ENCODE assay signal across 1 cellular context in the genomic region with DNA sequence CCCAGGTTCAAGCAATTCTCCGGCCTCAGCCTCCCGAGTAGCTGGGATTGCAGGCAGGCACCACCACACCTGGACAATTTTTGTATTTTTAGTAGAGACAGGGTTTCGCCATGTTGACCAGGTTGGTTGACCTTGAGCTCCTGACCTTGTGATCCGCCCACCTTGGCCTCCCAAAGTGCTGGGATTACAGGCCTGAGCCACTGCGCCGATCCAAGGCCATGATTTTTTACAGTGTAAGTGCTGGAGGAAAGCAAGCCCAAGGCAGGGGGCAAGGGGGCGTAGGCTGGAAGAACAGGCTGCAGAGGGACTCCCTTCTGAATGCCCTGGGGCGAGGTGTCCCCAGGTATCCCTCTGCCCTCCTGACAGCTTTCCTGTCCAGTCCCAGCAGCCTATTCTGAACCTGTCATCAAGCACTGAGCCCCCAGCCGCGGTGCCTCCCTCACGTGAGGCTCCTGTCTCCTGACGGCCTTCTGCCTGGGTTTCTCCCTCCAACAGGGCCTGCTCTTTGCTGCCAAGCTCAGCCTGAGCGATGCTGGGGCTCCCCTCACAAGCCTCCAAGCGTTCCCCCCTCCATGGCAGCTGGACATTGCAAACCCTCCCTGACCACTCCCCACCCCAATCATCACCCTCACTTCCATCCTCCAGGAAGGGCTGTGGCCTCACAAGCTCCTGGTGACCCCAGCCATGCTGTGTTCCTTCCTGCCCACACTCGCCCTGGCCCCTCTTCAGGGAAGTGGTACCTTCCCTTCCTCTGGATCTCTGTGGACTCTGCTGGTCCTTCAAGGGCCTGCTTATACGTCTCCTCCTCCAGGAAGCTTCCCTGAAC.
TF ChIP-seq lines count a peak whose summit lies in the region.

No MANE protein-coding gene starts in this region.

TF ChIP-seq in HepG2, 621 proteins besides CTCF, POLR2A, EP300 and RAD21 (continued from another document):
- TF ChIP-seq, protein P1, sequence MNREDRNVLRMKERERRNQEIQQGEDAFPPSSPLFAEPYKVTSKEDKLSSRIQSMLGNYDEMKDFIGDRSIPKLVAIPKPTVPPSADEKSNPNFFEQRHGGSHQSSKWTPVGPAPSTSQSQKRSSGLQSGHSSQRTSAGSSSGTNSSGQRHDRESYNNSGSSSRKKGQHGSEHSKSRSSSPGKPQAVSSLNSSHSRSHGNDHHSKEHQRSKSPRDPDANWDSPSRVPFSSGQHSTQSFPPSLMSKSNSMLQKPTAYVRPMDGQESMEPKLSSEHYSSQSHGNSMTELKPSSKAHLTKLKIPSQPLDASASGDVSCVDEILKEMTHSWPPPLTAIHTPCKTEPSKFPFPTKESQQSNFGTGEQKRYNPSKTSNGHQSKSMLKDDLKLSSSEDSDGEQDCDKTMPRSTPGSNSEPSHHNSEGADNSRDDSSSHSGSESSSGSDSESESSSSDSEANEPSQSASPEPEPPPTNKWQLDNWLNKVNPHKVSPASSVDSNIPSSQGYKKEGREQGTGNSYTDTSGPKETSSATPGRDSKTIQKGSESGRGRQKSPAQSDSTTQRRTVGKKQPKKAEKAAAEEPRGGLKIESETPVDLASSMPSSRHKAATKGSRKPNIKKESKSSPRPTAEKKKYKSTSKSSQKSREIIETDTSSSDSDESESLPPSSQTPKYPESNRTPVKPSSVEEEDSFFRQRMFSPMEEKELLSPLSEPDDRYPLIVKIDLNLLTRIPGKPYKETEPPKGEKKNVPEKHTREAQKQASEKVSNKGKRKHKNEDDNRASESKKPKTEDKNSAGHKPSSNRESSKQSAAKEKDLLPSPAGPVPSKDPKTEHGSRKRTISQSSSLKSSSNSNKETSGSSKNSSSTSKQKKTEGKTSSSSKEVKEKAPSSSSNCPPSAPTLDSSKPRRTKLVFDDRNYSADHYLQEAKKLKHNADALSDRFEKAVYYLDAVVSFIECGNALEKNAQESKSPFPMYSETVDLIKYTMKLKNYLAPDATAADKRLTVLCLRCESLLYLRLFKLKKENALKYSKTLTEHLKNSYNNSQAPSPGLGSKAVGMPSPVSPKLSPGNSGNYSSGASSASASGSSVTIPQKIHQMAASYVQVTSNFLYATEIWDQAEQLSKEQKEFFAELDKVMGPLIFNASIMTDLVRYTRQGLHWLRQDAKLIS (CRISPR knock-in tag; IDR thresholded peaks at IDR 0.05) = no peak
- TF ChIP-seq ARNTL (CRISPR knock-in tag; IDR thresholded peaks at IDR 0.05) (peak; percentile 70; the same call in 1 of the 2 replicates), THYN1 (CRISPR knock-in tag; IDR thresholded peaks at IDR 0.05; ENCODE audit: borderline replicate concordance, low read depth) (no peak), NR2F2 (IDR thresholded peaks at IDR 0.05; ENCODE audit: borderline replicate concordance, low read depth) (peak; percentile 60; the same call in 1 of the 2 replicates), ZNF10 (CRISPR knock-in tag; IDR thresholded peaks at IDR 0.05; ENCODE audit: borderline replicate concordance, low read depth) (no peak), CENPX (CRISPR knock-in tag; IDR thresholded peaks at IDR 0.05) (no peak), POGZ (CRISPR knock-in tag; IDR thresholded peaks at IDR 0.05) (peak; percentile 55), SAFB2 (CRISPR knock-in tag; IDR thresholded peaks at IDR 0.05; ENCODE audit: borderline replicate concordance, low read depth) (no peak), DR1 (CRISPR knock-in tag; IDR thresholded peaks at IDR 0.05) (no peak), ZNF557 (CRISPR knock-in tag; IDR thresholded peaks at IDR 0.05) (no peak)
- TF ChIP-seq, protein P2, sequence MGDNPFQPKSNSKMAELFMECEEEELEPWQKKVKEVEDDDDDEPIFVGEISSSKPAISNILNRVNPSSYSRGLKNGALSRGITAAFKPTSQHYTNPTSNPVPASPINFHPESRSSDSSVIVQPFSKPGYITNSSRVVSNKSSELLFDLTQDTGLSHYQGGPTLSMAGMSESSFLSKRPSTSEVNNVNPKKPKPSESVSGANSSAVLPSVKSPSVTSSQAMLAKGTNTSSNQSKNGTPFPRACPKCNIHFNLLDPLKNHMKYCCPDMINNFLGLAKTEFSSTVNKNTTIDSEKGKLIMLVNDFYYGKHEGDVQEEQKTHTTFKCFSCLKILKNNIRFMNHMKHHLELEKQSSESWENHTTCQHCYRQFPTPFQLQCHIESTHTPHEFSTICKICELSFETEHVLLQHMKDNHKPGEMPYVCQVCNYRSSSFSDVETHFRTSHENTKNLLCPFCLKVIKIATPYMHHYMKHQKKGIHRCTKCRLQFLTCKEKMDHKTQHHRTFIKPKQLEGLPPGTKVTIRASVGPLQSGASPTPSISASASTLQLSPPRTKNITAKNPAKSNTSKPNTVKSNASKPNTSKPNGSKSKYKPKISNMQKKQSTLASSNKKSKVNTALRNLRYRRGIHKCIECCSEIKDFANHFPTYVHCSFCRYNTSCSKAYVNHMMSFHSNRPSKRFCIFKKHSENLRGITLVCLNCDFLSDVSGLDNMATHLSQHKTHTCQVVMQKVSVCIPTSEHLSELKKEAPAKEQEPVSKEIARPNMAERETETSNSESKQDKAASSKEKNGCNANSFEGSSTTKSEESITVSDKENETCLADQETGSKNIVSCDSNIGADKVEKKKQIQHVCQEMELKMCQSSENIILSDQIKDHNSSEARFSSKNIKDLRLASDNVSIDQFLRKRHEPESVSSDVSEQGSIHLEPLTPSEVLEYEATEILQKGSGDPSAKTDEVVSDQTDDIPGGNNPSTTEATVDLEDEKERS (CRISPR knock-in tag; IDR thresholded peaks at IDR 0.05) = peak; percentile 48; the same call in 1 of the 2 replicates
